Comparison of ENCODE assay signal across 8 cellular contexts in genomic region chr4:26584725-26585124, GRCh38.
DNase-seq lines count a peak whose midpoint lies in the region; ATAC-seq and TF ChIP-seq lines count a peak whose summit lies in the region.

No MANE protein-coding gene starts in this region.

- no peak overlapping the region for H3K9ac ChIP-seq in rectal smooth muscle tissue (ENCODE audit: low read length)

- DNase-seq in GM12865 (ENCODE audit: low read depth) (no peak), fibroblast of mammary gland (ENCODE audit: low read depth) (peak; percentile 51), NCI-H345 treated with DMSO at 0.1 percent for 48 hours (lab: John Stamatoyannopoulos, UW; ENCODE audit: unreplicated experiment) (no peak), NCI-H2029 treated with DMSO at 0.1 percent for 48 hours (lab: John Stamatoyannopoulos, UW) (no peak)
- DNase-seq in stimulated activated CD4-positive, alpha-beta T cell treated with anti-CD3 and anti-CD28 coated beads, Interleukin-2, amount 100 ng/mL, for 48 hours, result no peak

- H3K27me3 ChIP-seq in rectal smooth muscle tissue (ENCODE audit: control insufficient read depth, insufficient read depth, low read length), result no peaks in the 10 kb centered on the region

- no peak for TF ChIP-seq CTCF in GM12865 (IDR thresholded peaks at IDR 0.05; ENCODE audit: insufficient read depth, low read depth, low read length, missing control alignments)
- no peak for TF ChIP-seq CTCF in fibroblast of mammary gland (conservative IDR thresholded peaks at IDR 0.05; ENCODE audit: control insufficient read depth, insufficient read depth, low read depth, low read length)

- H3K36me3 ChIP-seq in rectal smooth muscle tissue (ENCODE audit: control insufficient read depth, insufficient read depth, low read length), result no peaks in the 10 kb centered on the region

- H3K4me3 ChIP-seq in GM12865 (ENCODE audit: low read depth, low read length), result peak overlapping the region; percentile 77
- peak overlapping the region; percentile 92 for H3K4me3 ChIP-seq in fibroblast of mammary gland (ENCODE audit: control insufficient read depth, low read depth, low read length)
- peak overlapping the region; percentile 90 for H3K4me3 ChIP-seq in rectal smooth muscle tissue (ENCODE audit: low read length)

- peaks cover 6% of the 10 kb centered on the region for H3K4me1 ChIP-seq in rectal smooth muscle tissue (ENCODE audit: control insufficient read depth, insufficient read depth, low read length)

- ATAC-seq in SK-N-SH treated with all-trans-retinoic acid at 6 μM for 48 hours (no peak), GM21528 (IDR thresholded peaks at IDR 0.05; ENCODE audit: low FRiP score, unreplicated experiment) (no peak)

- no peak overlapping the region for H3K27ac ChIP-seq in rectal smooth muscle tissue (ENCODE audit: low read depth, low read length)

TF ChIP-seq in SK-N-SH treated with all-trans-retinoic acid at 6 μM for 48 hours, 23 proteins besides CTCF, POLR2A, EP300 and RAD21:
- no peak for TF ChIP-seq POU6F1 (CRISPR knock-in tag; IDR thresholded peaks at IDR 0.05; ENCODE audit: borderline replicate concordance, low read depth)
- TF ChIP-seq ZNF70 (CRISPR knock-in tag; IDR thresholded peaks at IDR 0.05), result peak; percentile 42; the same call in 1 of the 2 replicates
- no peak for TF ChIP-seq CSDC2 (CRISPR knock-in tag; IDR thresholded peaks at IDR 0.05)
- no peak for TF ChIP-seq GLIS3 (CRISPR knock-in tag; IDR thresholded peaks at IDR 0.05)
- no peak for TF ChIP-seq BACH2 (CRISPR knock-in tag; IDR thresholded peaks at IDR 0.05; ENCODE audit: borderline replicate concordance)
- TF ChIP-seq ZNF8 (CRISPR knock-in tag; IDR thresholded peaks at IDR 0.05), result no peak
- no peak for TF ChIP-seq ARNTL (CRISPR knock-in tag; IDR thresholded peaks at IDR 0.05; ENCODE audit: borderline replicate concordance, low read depth)
- no peak for TF ChIP-seq RARB (CRISPR knock-in tag; IDR thresholded peaks at IDR 0.05)
- no peak for TF ChIP-seq PATZ1 (CRISPR knock-in tag; IDR thresholded peaks at IDR 0.05; ENCODE audit: borderline replicate concordance)
